Comparison of ENCODE assay signal across 12 cellular contexts in the genomic region with DNA sequence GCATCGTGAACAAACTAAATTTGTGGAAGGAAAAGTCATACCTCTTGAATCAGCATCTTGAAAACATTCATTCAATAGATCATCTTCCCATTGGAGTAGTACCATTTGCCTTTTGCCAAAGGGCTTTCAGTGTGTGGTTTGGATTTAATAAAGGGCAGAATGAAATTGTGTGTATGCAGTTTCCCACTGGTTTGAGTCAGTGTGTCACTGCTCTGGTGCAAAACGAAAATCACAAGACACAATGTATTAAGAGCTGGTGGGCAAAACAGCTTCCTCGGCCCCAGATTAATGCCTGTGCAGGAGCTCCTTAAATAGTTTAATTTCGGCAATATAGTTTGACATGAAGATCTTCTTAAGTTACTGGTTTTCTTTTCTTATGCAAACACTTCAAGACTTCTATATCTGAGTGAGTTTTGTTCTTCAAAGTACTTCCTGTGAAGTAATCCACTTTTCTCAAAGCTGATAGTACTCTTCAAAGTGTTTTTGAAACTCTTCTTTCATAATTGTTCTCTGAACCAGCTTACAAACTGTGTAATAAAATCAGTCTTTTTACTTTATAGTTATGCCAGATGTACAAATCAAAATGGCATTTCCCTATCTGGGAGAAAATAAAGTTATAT.
"Had no signal": no experiment of that assay in that cellular context is flagged by ENCODE, and none has a peak within 500 bp of the region (broad histone marks: within the 10 kb centered on the region; RNA-seq: fewer than 3 reads in every experiment).

No MANE protein-coding gene starts in this region.

- H3K27ac Mint-ChIP-seq: stimulated activated effector memory CD8-positive, alpha-beta T cell treated with anti-CD3 and anti-CD28 coated beads, Interleukin-12 subunit alpha, Interleukin-12 subunit beta, amount 100 ng/mL, for 72 hours had no signal

- ATAC-seq: activated CD4-positive, CD25-positive, alpha-beta regulatory T cell treated with anti-CD3 and anti-CD28 coated beads, Interleukin-2, amount 50 U/mL, for 24 hours; body of pancreas; gastroesophageal sphincter; stimulated activated effector memory CD8-positive, alpha-beta T cell treated with anti-CD3 and anti-CD28 coated beads, Interleukin-12 subunit alpha, Interleukin-12 subunit beta, amount 100 ng/mL, for 72 hours had no signal

- DNase-seq: activated CD4-positive, alpha-beta T cell treated with anti-CD3 and anti-CD28 coated beads, Interleukin-2, amount 50 U/mL, for 4 hours; activated gamma-delta T cell treated with Interleukin-2 at 50 U/mL for 16 hours; amygdala; body of pancreas; caudate nucleus; T-helper 9 cell; trophoblast cell had no signal

- FAIRE-seq: colon, islet of Langerhans had no signal

- H3K9me3 ChIP-seq: body of pancreas, gastroesophageal sphincter had no signal

- H3K9me3 Mint-ChIP-seq: stimulated activated effector memory CD8-positive, alpha-beta T cell treated with anti-CD3 and anti-CD28 coated beads, Interleukin-12 subunit alpha, Interleukin-12 subunit beta, amount 100 ng/mL, for 72 hours had no signal

- H3K36me3 ChIP-seq: gastroesophageal sphincter had no signal

- H3K27me3 ChIP-seq: body of pancreas, gastroesophageal sphincter had no signal

- H3K27ac ChIP-seq: body of pancreas, gastroesophageal sphincter had no signal

- H3K4me3 Mint-ChIP-seq: stimulated activated effector memory CD8-positive, alpha-beta T cell treated with anti-CD3 and anti-CD28 coated beads, Interleukin-12 subunit alpha, Interleukin-12 subunit beta, amount 100 ng/mL, for 72 hours had no signal

- H3K36me3 Mint-ChIP-seq: stimulated activated effector memory CD8-positive, alpha-beta T cell treated with anti-CD3 and anti-CD28 coated beads, Interleukin-12 subunit alpha, Interleukin-12 subunit beta, amount 100 ng/mL, for 72 hours had no signal

- H3K4me3 ChIP-seq: body of pancreas, gastroesophageal sphincter had no signal

- H3K4me1 Mint-ChIP-seq: stimulated activated effector memory CD8-positive, alpha-beta T cell treated with anti-CD3 and anti-CD28 coated beads, Interleukin-12 subunit alpha, Interleukin-12 subunit beta, amount 100 ng/mL, for 72 hours had no signal

- H3K4me1 ChIP-seq: body of pancreas, gastroesophageal sphincter had no signal
